ENCODE assay signal across 23 cellular contexts in genomic region chr4:129623233-129623632, GRCh38.
DNase-seq lines count a peak whose midpoint lies in the region; ATAC-seq, FAIRE-seq and TF ChIP-seq lines count a peak whose summit lies in the region.
"Had no signal": no experiment of that assay in that cellular context is flagged by ENCODE, and none has a peak within 500 bp of the region (broad histone marks: within the 10 kb centered on the region; RNA-seq: fewer than 3 reads in every experiment).

No MANE protein-coding gene starts in this region.

- no peaks in the 10 kb centered on the region for H3K27me3 ChIP-seq in BLaER1 treated with 17β-estradiol and CSF1 and Interleukin-3, amounts not matched to agents 10 nM and 100 nM
- no peaks in the 10 kb centered on the region for H3K27me3 ChIP-seq in H1 (replicated peaks in 1 of 4; ENCODE audit: control insufficient read depth in 3 of 4, extremely low read depth in 1 of 4, insufficient read depth in 3 of 4, low read length in 3 of 4)
- H3K27me3 ChIP-seq: adrenal gland, gastrocnemius medialis, MG63, sigmoid colon, tibial artery had no signal

- no peak overlapping the region for H2BK120ac ChIP-seq in H1 (replicated peaks; ENCODE audit: low read depth, low read length)

- no peak overlapping the region for H2AK5ac ChIP-seq in H1 (ENCODE audit: low read depth, low read length)

- no peaks in the 10 kb centered on the region for H3K4me1 Mint-ChIP-seq in activated T-cell treated with anti-CD3 and anti-CD28 coated beads, Interleukin-2, amount 50 U/mL, for 72 hours (ENCODE audit: low read depth)

- no peak for ATAC-seq in activated T-cell treated with anti-CD3 and anti-CD28 coated beads, Interleukin-2, amount 50 U/mL, for 72 hours (replicated peaks in 1 of 2)
- ATAC-seq: gastrocnemius medialis, Panc1 had no signal

- H2BK15ac ChIP-seq in H1 (ENCODE audit: low read length) = no peak overlapping the region

- WGBS in H1 (ENCODE audit: extremely low coverage in 1 of 2, insufficient coverage in 1 of 2, insufficient read length in 1 of 2, insufficient replicate concordance in 2 of 2, low coverage in 1 of 2, low lambda C conversion rate in 2 of 2, missing lambda C conversion rate in 1 of 2), 2 experiments = 90% methylated on average over 3 of the region's 3 CpGs; no CpG with 5 or more reads in 1 of the 2 experiments

- TF ChIP-seq POLR2A in H1 (IDR thresholded peaks at IDR 0.05; ENCODE audit: control extremely low read depth in 1 of 2, low read depth in 2 of 2, low read length in 2 of 2) = no peak

- in situ Hi-C loops in KBM-7 (cut with MboI; ENCODE audit: low pct_unique_long_range_greater_than_20kb, low sequenced_read_pairs) = no loop called here

- no peak overlapping the region for H4K91ac ChIP-seq in H1 (replicated peaks; ENCODE audit: insufficient read length, low read length)

- H3K36me3 ChIP-seq in BLaER1 treated with 17β-estradiol and CSF1 and Interleukin-3, amounts not matched to agents 10 nM and 100 nM = no peaks in the 10 kb centered on the region
- H3K36me3 ChIP-seq in H1 (ENCODE audit: control insufficient read depth in 2 of 4, insufficient read depth in 4 of 4, low read length in 3 of 4) = no peaks in the 10 kb centered on the region
- H3K36me3 ChIP-seq: adrenal gland, gastrocnemius medialis, MG63, sigmoid colon, tibial artery had no signal

- no peak overlapping the region for H3K4ac ChIP-seq in H1 (replicated peaks; ENCODE audit: insufficient read length, low read depth, low read length)

- no peaks in the 10 kb centered on the region for H3K79me1 ChIP-seq in H1 (ENCODE audit: low read depth, low read length)

- TF ChIP-seq EP300 in H1 (IDR thresholded peaks at IDR 0.05; ENCODE audit: borderline replicate concordance in 1 of 2, low read depth in 2 of 2, low read length in 2 of 2) = no peak

- no peak overlapping the region for H2BK20ac ChIP-seq in H1 (ENCODE audit: low read length)

- peaks cover 0 to 6% (median 0%) of the 10 kb centered on the region in 11 experiments; a peak in 1 of 22 replicates for H3K9me3 ChIP-seq in BLaER1 treated with 17β-estradiol and CSF1 and Interleukin-3, amounts not matched to agents 10 nM and 100 nM (replicated peaks in 1 of 11)
- no peaks in the 10 kb centered on the region for H3K9me3 ChIP-seq in H1 (ENCODE audit: insufficient read depth in 2 of 2, low read depth in 1 of 2, low read length in 1 of 2)
- H3K9me3 ChIP-seq: adrenal gland, Caco-2, gastrocnemius medialis, MG63, sigmoid colon, tibial artery had no signal

- no peak overlapping the region for H3K4me3 Mint-ChIP-seq in activated T-cell treated with anti-CD3 and anti-CD28 coated beads, Interleukin-2, amount 50 U/mL, for 72 hours
- H3K4me3 Mint-ChIP-seq: natural killer cell treated with Interleukin-12 subunit alpha and Interleukin-12 subunit beta and Interleukin-15 and Interleukin-18, amount 100 ng/mL, for 72 hours had no signal

- POLR2A ChIA-PET in H1 (lab: Charles Lee; ENCODE audit: partially characterized antibody) = no interaction called here

- H2AFZ ChIP-seq in H1 (ENCODE audit: low read length) = 0 out of 2 replicates have a peak overlapping the region, but pooled peaks have one; percentile 12

- no peak overlapping the region for H4K5ac ChIP-seq in H1 (ENCODE audit: insufficient read length, low read depth, low read length)

- H2BK12ac ChIP-seq in H1 (ENCODE audit: low read depth, low read length) = no peak overlapping the region

- no peaks in the 10 kb centered on the region for H3K23me2 ChIP-seq in H1 (ENCODE audit: low read depth, low read length)

- H4K20me1 ChIP-seq in BLaER1 treated with 17β-estradiol and CSF1 and Interleukin-3, amounts not matched to agents 10 nM and 100 nM = no peaks in the 10 kb centered on the region
- no peaks in the 10 kb centered on the region for H4K20me1 ChIP-seq in H1 (replicated peaks in 1 of 2; ENCODE audit: control insufficient read depth in 1 of 2, insufficient read depth in 2 of 2, low read length in 2 of 2)

- peaks cover 0 to 15% (median 8%) of the 10 kb centered on the region in 10 experiments; a peak in 13 of 20 replicates for H3K4me1 ChIP-seq in BLaER1 treated with 17β-estradiol and CSF1 and Interleukin-3, amounts not matched to agents 10 nM and 100 nM
- H3K4me1 ChIP-seq in H1 (replicated peaks in 1 of 4; ENCODE audit: control insufficient read depth in 3 of 4, insufficient read depth in 4 of 4, low read length in 3 of 4) = no peaks in the 10 kb centered on the region
- H3K4me1 ChIP-seq: adrenal gland, Caco-2, gastrocnemius medialis, sigmoid colon, tibial artery had no signal

- no peak for TF ChIP-seq RAD21 in H1 (IDR thresholded peaks at IDR 0.05 in 1 of 2, conservative IDR thresholded peaks at IDR 0.05 in 1 of 2; ENCODE audit: low read depth in 2 of 2, low read length in 2 of 2)

- H3K23ac ChIP-seq in H1 (ENCODE audit: insufficient read length) = no peak overlapping the region

- DNase-seq in KBM-7 = peak; percentile 74
- DNase-seq in NOMO-1 treated with dmso at 0.1 percent for 144 hours (lab: John Stamatoyannopoulos, UW; ENCODE audit: unreplicated experiment) = peak; percentile 83
- no peak for DNase-seq in H1 (ENCODE audit: low read depth in 1 of 2, low spot score in 2 of 2)
- DNase-seq in NCI-H2107 treated with DMSO at 0.1 percent for 48 hours (lab: John Stamatoyannopoulos, UW; ENCODE audit: unreplicated experiment) = no peak
- no peak for DNase-seq in activated T-cell treated with anti-CD3 and anti-CD28 coated beads, Interleukin-2, amount 50 U/mL, for 72 hours
- DNase-seq in SK-N-DZ (ENCODE audit: low spot score) = no peak
- DNase-seq: activated CD4-positive, alpha-beta T cell treated with anti-CD3 and anti-CD28 coated beads for 4 hours; activated CD8-positive, alpha-beta memory T cell treated with anti-CD3 and anti-CD28 coated beads, Interleukin-2, amount 50 U/mL, for 48 hours; activated gamma-delta T cell; Caco-2; EL; erythroblast; gastrocnemius medialis; MG63; NCI-H2081 treated with DMSO at 0.1 percent for 48 hours; NCI-H524 treated with DMSO at 0.1 percent for 48 hours; sigmoid colon; tibial artery had no signal

- peak overlapping the region in 8 of 11 experiments; percentile 24 to 69 (median 54); a peak in 14 of 22 replicates for H3K27ac ChIP-seq in BLaER1 treated with 17β-estradiol and CSF1 and Interleukin-3, amounts not matched to agents 10 nM and 100 nM
- H3K27ac ChIP-seq in H1 (ENCODE audit: low read depth, low read length) = no peak overlapping the region
- H3K27ac ChIP-seq: adrenal gland, gastrocnemius medialis, sigmoid colon, tibial artery had no signal

- no peaks in the 10 kb centered on the region for H3K79me2 ChIP-seq in H1 (ENCODE audit: control insufficient read depth in 1 of 2, insufficient read depth in 2 of 2, low read length in 2 of 2)

- H3K56ac ChIP-seq in H1 (replicated peaks; ENCODE audit: insufficient read length, low read depth, low read length) = no peak overlapping the region

- no peak overlapping the region for H3K4me3 ChIP-seq in BLaER1 treated with 17β-estradiol and CSF1 and Interleukin-3, amounts not matched to agents 10 nM and 100 nM
- H3K4me3 ChIP-seq in H1 (ENCODE audit: extremely low read depth in 1 of 4, insufficient read depth in 2 of 4, low read depth in 3 of 4, low read length in 4 of 4) = no peak overlapping the region
- H3K4me3 ChIP-seq: adrenal gland, gastrocnemius medialis, MG63, sigmoid colon, tibial artery had no signal

- no peaks in the 10 kb centered on the region for H3K36me3 Mint-ChIP-seq in activated T-cell treated with anti-CD3 and anti-CD28 coated beads, Interleukin-2, amount 50 U/mL, for 72 hours (ENCODE audit: insufficient read depth in 2 of 2)

- H4K8ac ChIP-seq in H1 (ENCODE audit: extremely low read depth, insufficient read depth, low read length) = no peak overlapping the region

- H3K18ac ChIP-seq in H1 (ENCODE audit: extremely low read depth, low read length) = no peak overlapping the region

- no peak for TF ChIP-seq CTCF in H1 (IDR thresholded peaks at IDR 0.05; ENCODE audit: control extremely low read depth in 1 of 3, insufficient read depth in 1 of 3, low read depth in 1 of 3, low read length in 3 of 3)

- peak overlapping the region in 8 of 11 experiments; percentile 22 to 49 (median 30); a peak in 15 of 22 replicates for H3K4me2 ChIP-seq in BLaER1 treated with 17β-estradiol and CSF1 and Interleukin-3, amounts not matched to agents 10 nM and 100 nM
- no peak overlapping the region for H3K4me2 ChIP-seq in H1 (ENCODE audit: insufficient read depth in 1 of 2, low read depth in 2 of 2, low read length in 2 of 2)

- H2BK5ac ChIP-seq in H1 (ENCODE audit: low read depth, low read length) = no peak overlapping the region

- no peak for FAIRE-seq in H1 (lab: Jason Lieb, UNC)
- FAIRE-seq: HTR-8/SVneo had no signal

- H3K27me3 Mint-ChIP-seq in activated T-cell treated with anti-CD3 and anti-CD28 coated beads, Interleukin-2, amount 50 U/mL, for 72 hours (ENCODE audit: low read depth) = no peaks in the 10 kb centered on the region
- H3K27me3 Mint-ChIP-seq: natural killer cell treated with Interleukin-12 subunit alpha and Interleukin-12 subunit beta and Interleukin-15 and Interleukin-18, amount 100 ng/mL, for 72 hours had no signal

- H3K27ac Mint-ChIP-seq in activated T-cell treated with anti-CD3 and anti-CD28 coated beads, Interleukin-2, amount 50 U/mL, for 72 hours = no peak overlapping the region
- H3K27ac Mint-ChIP-seq: natural killer cell treated with Interleukin-12 subunit alpha and Interleukin-12 subunit beta and Interleukin-15 and Interleukin-18, amount 100 ng/mL, for 72 hours had no signal

- no peak overlapping the region for H3K14ac ChIP-seq in H1 (ENCODE audit: insufficient read length)

- H3K9ac ChIP-seq in BLaER1 treated with 17β-estradiol and CSF1 and Interleukin-3, amounts not matched to agents 10 nM and 100 nM = no peak overlapping the region
- H3K9ac ChIP-seq in H1 (replicated peaks in 1 of 4; ENCODE audit: extremely low read depth in 1 of 4, low read depth in 3 of 4, low read length in 3 of 4) = no peak overlapping the region

- peaks cover 0 to 6% of the 10 kb centered on the region in 2 donors for H3K9me3 Mint-ChIP-seq in activated T-cell treated with anti-CD3 and anti-CD28 coated beads, Interleukin-2, amount 50 U/mL, for 72 hours

- CTCF ChIA-PET in H1 (lab: Charles Lee; ENCODE audit: partially characterized antibody) = no interaction called here

TF ChIP-seq in H1, 55 proteins besides CTCF, POLR2A, EP300 and RAD21 (continues in another document):
- TF ChIP-seq SIN3A (conservative IDR thresholded peaks at IDR 0.05 in 1 of 2, IDR thresholded peaks at IDR 0.05 in 1 of 2; ENCODE audit: low read depth in 1 of 2, low read length in 2 of 2) = no peak
- TF ChIP-seq BACH1 (IDR thresholded peaks at IDR 0.05; ENCODE audit: low read length) = no peak
- TF ChIP-seq HDAC2 (IDR thresholded peaks at IDR 0.05; ENCODE audit: borderline replicate concordance in 1 of 2, low read depth in 2 of 2, low read length in 2 of 2) = no peak
- no peak for TF ChIP-seq KDM5A (IDR thresholded peaks at IDR 0.05; ENCODE audit: low read length)
- TF ChIP-seq CEBPB (IDR thresholded peaks at IDR 0.05; ENCODE audit: low read depth, low read length) = no peak
- TF ChIP-seq NANOG (IDR thresholded peaks at IDR 0.05; ENCODE audit: insufficient read depth, low read depth, low read length, poor library complexity, severe bottlenecking) = no peak
- TF ChIP-seq TBP (IDR thresholded peaks at IDR 0.05; ENCODE audit: low read depth, low read length) = no peak
- TF ChIP-seq ASH2L (IDR thresholded peaks at IDR 0.05; ENCODE audit: low read length) = no peak
- TF ChIP-seq POLR2AphosphoS5 (IDR thresholded peaks at IDR 0.05; ENCODE audit: low read depth, low read length) = no peak

Comparison
In these comparisons a context has a peak if more than half of its experiments do, and no peak if none do; other contexts are left out.
1. H3K4me2 ChIP-seq: peak in BLaER1 treated with 17β-estradiol and CSF1 and Interleukin-3, amounts not matched to agents 10 nM and 100 nM (8 of 11); none in H1 (0 of 2).
2. DNase-seq: peak in KBM-7 (single experiment) and NOMO-1 treated with dmso at 0.1 percent for 144 hours (single experiment); none in H1 (0 of 2), NCI-H2107 treated with DMSO at 0.1 percent for 48 hours (single experiment), activated T-cell treated with anti-CD3 and anti-CD28 coated beads, Interleukin-2, amount 50 U/mL, for 72 hours (0 of 2) and SK-N-DZ (single experiment).